1 cellular context compared by ENCODE assay signal in genomic region chr17:72158895-72159885, GRCh38.
TF ChIP-seq lines count a peak whose summit lies in the region.

No MANE protein-coding gene starts in this region.

TF ChIP-seq in SK-N-SH, 30 proteins besides CTCF, POLR2A, EP300 and RAD21 (continued from another document):
- TF ChIP-seq REST (IDR thresholded peaks at IDR 0.05; ENCODE audit: low read depth, low read length) = no peak
- no peak for TF ChIP-seq NRF1 (IDR thresholded peaks at IDR 0.05; ENCODE audit: low read depth, low read length)
- no peak for TF ChIP-seq RFX5 (IDR thresholded peaks at IDR 0.05; ENCODE audit: low read length)
- TF ChIP-seq FOXM1 (IDR thresholded peaks at IDR 0.05; ENCODE audit: low read depth) = no peak
TF ChIP-seq in SK-N-SH: peak in this region for 0.
